In genomic region chr7:155603858-155604503, GRCh38 we compare ENCODE assay signal across 23 cellular contexts. TPM values are rescaled to one million over a fixed set of nuclear protein-coding genes. Genes with fewer than 3 reads are reported as not detected.
"Had no signal": no experiment of that assay in that cellular context is flagged by ENCODE, and none has a peak within 500 bp of the region (broad histone marks: within the 10 kb centered on the region; RNA-seq: fewer than 3 reads in every experiment).

No MANE protein-coding gene starts in this region.

- ATAC-seq: HepG2 had no signal

- H3K9me3 ChIP-seq: MG63, SK-N-SH had no signal

- DNase-seq: IMR-90, Karpas-422, KG1, MG63, NCI-H1092, NCI-H1105 treated with DMSO at 0.1 percent for 48 hours, NCI-H1417 treated with DMSO at 0.1 percent for 48 hours, NCI-H146, NCI-H1694 treated with DMSO at 0.1 percent for 48 hours, NCI-H1930, NCI-H2081, NCI-H2107, NCI-H2227 treated with DMSO at 0.1 percent for 48 hours, NCI-H524, NCI-H526 treated with DMSO at 0.1 percent for 48 hours, NCI-H748 treated with DMSO at 0.1 percent for 48 hours, RPMI8226, SHP77, SK-N-SH had no signal

- H3K36me3 ChIP-seq: MG63 had no signal

- H3K4me3 ChIP-seq: MG63 had no signal

- H3K27me3 ChIP-seq: MG63 had no signal

RNA-seq across cellular contexts. Expression of gene CNPY1, which starts 57.6 kb away (rescaled TPM):
- total RNA-seq: HepG2, HT1080, IMR-90, NCI-H460, SK-MEL-5 had no signal
